In the genomic region with DNA sequence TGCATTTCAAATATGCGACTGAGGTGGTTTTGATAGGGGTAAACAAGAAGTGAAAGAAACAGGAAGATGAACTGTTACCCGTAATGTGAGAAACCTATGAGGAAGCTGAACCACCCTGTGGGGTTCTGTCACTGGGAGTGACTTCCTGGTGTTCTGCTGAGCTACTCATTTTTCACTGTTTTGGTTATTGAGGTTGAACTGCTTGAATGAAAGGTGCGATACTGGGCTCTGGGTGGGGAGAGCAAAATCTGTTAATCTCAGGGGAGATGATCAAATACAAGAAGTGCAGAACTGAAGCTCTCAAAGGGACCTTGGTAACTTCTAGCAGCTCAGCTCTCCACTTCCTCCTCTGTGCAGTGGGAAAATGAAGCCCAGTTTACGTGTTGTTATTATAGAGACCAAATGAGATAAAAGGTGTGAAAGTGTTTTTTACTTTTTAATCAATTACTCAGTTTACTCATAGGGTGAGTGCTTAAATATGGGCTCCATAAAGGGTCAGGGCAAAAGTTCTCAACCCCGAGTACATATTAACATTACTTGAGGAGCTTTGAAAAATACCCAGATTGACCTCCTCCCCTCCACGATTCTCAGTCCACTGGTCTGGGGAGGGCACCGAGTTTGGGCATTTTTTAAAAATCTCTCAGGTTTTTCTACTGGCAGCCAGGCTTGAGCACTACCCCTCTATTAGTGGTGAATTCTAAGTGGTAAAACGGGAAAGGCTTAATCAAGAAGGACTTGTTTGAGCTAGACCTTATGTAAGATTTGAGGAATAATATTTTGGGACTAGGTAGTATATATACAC, we compare ENCODE assay signal across 8 cellular contexts.
DNase-seq lines count a peak whose midpoint lies in the region; ATAC-seq lines count a peak whose summit lies in the region.

No MANE protein-coding gene starts in this region.

- no peak overlapping the region for H2BK120ac ChIP-seq in mesenchymal stem cell (ENCODE audit: low read depth, low read length)

- no peak overlapping the region for H3K4me3 ChIP-seq in mesenchymal stem cell (ENCODE audit: insufficient read depth in 1 of 2, low read depth in 1 of 2, low read length in 2 of 2)

- H3K36me3 ChIP-seq in mesenchymal stem cell (ENCODE audit: control insufficient read depth in 1 of 2, insufficient read depth in 2 of 2, low read depth in 1 of 2, low read length in 2 of 2) = no peaks in the 10 kb centered on the region

- no peaks in the 10 kb centered on the region for H3K27me3 ChIP-seq in mesenchymal stem cell (ENCODE audit: control insufficient read depth in 1 of 2, insufficient read depth in 1 of 2, low read length in 2 of 2)

- 83% methylated on average over 6 of the region's 8 CpGs for WGBS in mesenchymal stem cell

- H2BK15ac ChIP-seq in mesenchymal stem cell (ENCODE audit: low read depth, poor library complexity, severe bottlenecking) = no peak overlapping the region

- H2AK5ac ChIP-seq in mesenchymal stem cell (ENCODE audit: low read length, severe bottlenecking) = no peak overlapping the region

- no peak overlapping the region for H3K27ac ChIP-seq in mesenchymal stem cell (ENCODE audit: low read length, poor library complexity, severe bottlenecking)

- no peak overlapping the region for H2BK5ac ChIP-seq in mesenchymal stem cell (ENCODE audit: low read depth, low read length, poor library complexity, severe bottlenecking)

- H2BK12ac ChIP-seq in mesenchymal stem cell (ENCODE audit: low read length in 2 of 2) = no peak overlapping the region

- H2AFZ ChIP-seq in mesenchymal stem cell (ENCODE audit: low read depth, low read length) = no peak overlapping the region

- H3K9me3 ChIP-seq in mesenchymal stem cell (ENCODE audit: control insufficient read depth, low read length) = no peaks in the 10 kb centered on the region

- H3K9ac ChIP-seq in mesenchymal stem cell (ENCODE audit: low read length) = no peak overlapping the region

- ATAC-seq in GM18517 (IDR thresholded peaks at IDR 0.05; ENCODE audit: unreplicated experiment) (peak; percentile 89), HG02642 (IDR thresholded peaks at IDR 0.05; ENCODE audit: poor library complexity, unreplicated experiment) (peak; percentile 77)

- DNase-seq in NCI-H2029 treated with DMSO at 0.1 percent for 48 hours (lab: John Stamatoyannopoulos, UW) (peak; percentile 22), activated T-helper 1 cell treated with Interleukin-2 at 50 U/mL for 16 hours (ENCODE audit: low read depth) (peak; percentile 44), mesenchymal stem cell (no peak), cortex of kidney (lab: John Stamatoyannopoulos, UW) (no peak), globus pallidus (ENCODE audit: low spot score) (no peak), cerebellar cortex (ENCODE audit: low spot score) (no peak)

- peak overlapping the region; percentile 50 for H4K8ac ChIP-seq in mesenchymal stem cell (ENCODE audit: low read length)

- no peak overlapping the region for H3K4ac ChIP-seq in mesenchymal stem cell (ENCODE audit: low read depth in 1 of 2, low read length in 2 of 2)

- no peak overlapping the region for H3K18ac ChIP-seq in mesenchymal stem cell (ENCODE audit: low read depth in 1 of 2, low read length in 2 of 2)

- H3K4me1 ChIP-seq in mesenchymal stem cell (ENCODE audit: control insufficient read depth, insufficient read depth, low read depth, low read length) = no peaks in the 10 kb centered on the region

- H4K91ac ChIP-seq in mesenchymal stem cell (ENCODE audit: low read length) = no peak overlapping the region

- no peak overlapping the region for H3K23ac ChIP-seq in mesenchymal stem cell (ENCODE audit: low read length in 2 of 2)

- H3K14ac ChIP-seq in mesenchymal stem cell (ENCODE audit: low read length in 2 of 2) = no peak overlapping the region

- no peaks in the 10 kb centered on the region for H3K79me1 ChIP-seq in mesenchymal stem cell (replicated peaks; ENCODE audit: low read length, poor library complexity, severe bottlenecking)

- no peak overlapping the region for H3K4me2 ChIP-seq in mesenchymal stem cell (ENCODE audit: low read length, poor library complexity, severe bottlenecking)

Comparison
In these comparisons a context has a peak if more than half of its experiments do, and no peak if none do; other contexts are left out.
1. DNase-seq: peak in NCI-H2029 treated with DMSO at 0.1 percent for 48 hours (single experiment) and activated T-helper 1 cell treated with Interleukin-2 at 50 U/mL for 16 hours (single experiment); none in mesenchymal stem cell (single experiment), cortex of kidney (single experiment), globus pallidus (single experiment) and cerebellar cortex (single experiment).